Comparison of ENCODE assay signal across 34 cellular contexts in genomic region chr7:147564771-147565476, GRCh38.
"Had no signal": no experiment of that assay in that cellular context is flagged by ENCODE, and none has a peak within 500 bp of the region (broad histone marks: within the 10 kb centered on the region; RNA-seq: fewer than 3 reads in every experiment).

No MANE protein-coding gene starts in this region.

- ATAC-seq: activated CD4-positive, alpha-beta T cell treated with anti-CD3 and anti-CD28 coated beads for 36 hours; activated CD4-positive, CD25-positive, alpha-beta regulatory T cell treated with anti-CD3 and anti-CD28 coated beads, Interleukin-2, amount 50 U/mL, for 24 hours; activated CD8-positive, alpha-beta memory T cell treated with anti-CD3 and anti-CD28 coated beads, Interleukin-2, amount 10 ng/mL, durations not matched to agents 7 days and 5 days; activated CD8-positive, alpha-beta T cell treated with anti-CD3 and anti-CD28 coated beads, Interleukin-2, amount 10 ng/mL, durations not matched to agents 7 days and 5 days; activated naive CD4-positive, alpha-beta T cell treated with anti-CD3 and anti-CD28 coated beads, Interleukin-2, amount 50 U/mL, for 72 hours; body of pancreas had no signal

- H3K27ac Mint-ChIP-seq: activated CD4-positive, alpha-beta memory T cell treated with anti-CD3 and anti-CD28 coated beads, Interleukin-2, amount 10 ng/mL, durations not matched to agents 7 days and 5 days; activated CD4-positive, alpha-beta T cell treated with anti-CD3 and anti-CD28 coated beads for 36 hours; activated CD4-positive, alpha-beta T cell treated with anti-CD3 and anti-CD28 coated beads, Interleukin-2, amount 10 ng/mL, durations not matched to agents 7 days and 5 days; activated CD8-positive, alpha-beta memory T cell treated with anti-CD3 and anti-CD28 coated beads, Interleukin-2, amount 10 ng/mL, durations not matched to agents 7 days and 5 days; activated CD8-positive, alpha-beta T cell treated with anti-CD3 and anti-CD28 coated beads, Interleukin-2, amount 10 ng/mL, durations not matched to agents 7 days and 5 days; activated naive CD4-positive, alpha-beta T cell treated with anti-CD3 and anti-CD28 coated beads for 36 hours; activated naive CD4-positive, alpha-beta T cell treated with anti-CD3 and anti-CD28 coated beads, Interleukin-2, amount 50 U/mL, for 72 hours; activated naive CD8-positive, alpha-beta T cell treated with anti-CD3 and anti-CD28 coated beads for 36 hours; activated T-cell treated with anti-CD3 and anti-CD28 coated beads, Interleukin-2, amount 50 U/mL, for 24 hours; T-helper 1 cell treated with Interleukin-12 subunit alpha and Interleukin-12 subunit beta and Interleukin-4 antibody, amounts not matched to agents 30 μg/mL and 1 μg/mL, for 36 hours; T-helper 2 cell treated with Interferon-gamma antibody and Interleukin-4, amounts not matched to agents 5 μg/mL and 100 μg/mL, for 36 hours had no signal

- H3K36me3 ChIP-seq: adrenal gland, brain microvascular endothelial cell, breast epithelium had no signal

- H3K27me3 Mint-ChIP-seq: activated CD4-positive, alpha-beta memory T cell treated with anti-CD3 and anti-CD28 coated beads, Interleukin-2, amount 10 ng/mL, durations not matched to agents 7 days and 5 days; activated CD4-positive, alpha-beta T cell treated with anti-CD3 and anti-CD28 coated beads for 36 hours; activated CD4-positive, alpha-beta T cell treated with anti-CD3 and anti-CD28 coated beads, Interleukin-2, amount 10 ng/mL, durations not matched to agents 7 days and 5 days; activated CD8-positive, alpha-beta memory T cell treated with anti-CD3 and anti-CD28 coated beads, Interleukin-2, amount 10 ng/mL, durations not matched to agents 7 days and 5 days; activated naive CD8-positive, alpha-beta T cell treated with anti-CD3 and anti-CD28 coated beads for 36 hours; activated T-cell treated with anti-CD3 and anti-CD28 coated beads, Interleukin-2, amount 50 U/mL, for 24 hours had no signal

- DNase-seq: activated CD4-positive, alpha-beta memory T cell treated with anti-CD3 and anti-CD28 coated beads, Interleukin-2, amount 10 ng/mL, durations not matched to agents 7 days and 5 days; activated CD4-positive, alpha-beta T cell treated with anti-CD3 and anti-CD28 coated beads for 1 hour; activated CD4-positive, alpha-beta T cell treated with anti-CD3 and anti-CD28 coated beads for 36 hours; activated CD4-positive, alpha-beta T cell treated with anti-CD3 and anti-CD28 coated beads for 48 hours; activated CD4-positive, alpha-beta T cell treated with anti-CD3 and anti-CD28 coated beads, Interleukin-2, amount 10 ng/mL, durations not matched to agents 7 days and 5 days; activated CD4-positive, alpha-beta T cell treated with anti-CD3 and anti-CD28 coated beads, Interleukin-2, amount 50 U/mL, for 48 hours; activated CD4-positive, CD25-positive, alpha-beta regulatory T cell; activated CD8-positive, alpha-beta memory T cell treated with anti-CD3 and anti-CD28 coated beads for 24 hours; activated CD8-positive, alpha-beta memory T cell treated with anti-CD3 and anti-CD28 coated beads, Interleukin-2, amount 10 ng/mL, durations not matched to agents 7 days and 5 days; activated CD8-positive, alpha-beta memory T cell treated with anti-CD3 and anti-CD28 coated beads, Interleukin-2, amount 50 U/mL, for 48 hours; activated CD8-positive, alpha-beta T cell treated with anti-CD3 and anti-CD28 coated beads, Interleukin-2, amount 10 ng/mL, durations not matched to agents 7 days and 5 days; activated effector memory CD4-positive, alpha-beta T cell treated with anti-CD3 and anti-CD28 coated beads, Interleukin-2, amount 50 U/mL, for 16 hours; activated gamma-delta T cell treated with Interleukin-2 at 50 U/mL for 16 hours; activated naive CD4-positive, alpha-beta T cell; activated naive CD4-positive, alpha-beta T cell treated with anti-CD3 and anti-CD28 coated beads for 36 hours; activated naive CD4-positive, alpha-beta T cell treated with anti-CD3 and anti-CD28 coated beads, Interleukin-2, amount 50 U/mL, for 16 hours; activated naive CD8-positive, alpha-beta T cell treated with anti-CD3 and anti-CD28 coated beads for 36 hours; activated T-cell treated with anti-CD3 and anti-CD28 coated beads, Interleukin-2, amount 50 U/mL, for 24 hours; activated T-cell treated with anti-CD3 and anti-CD28 coated beads, Interleukin-2, amount 50 U/mL, for 48 hours; adrenal gland; amniotic stem cell; aorta; body of pancreas; brain microvascular endothelial cell; central memory CD4-positive, alpha-beta T cell; T-helper 1 cell; T-helper 2 cell; T-helper 9 cell had no signal

- H3K4me1 Mint-ChIP-seq: activated CD4-positive, alpha-beta memory T cell treated with anti-CD3 and anti-CD28 coated beads, Interleukin-2, amount 10 ng/mL, durations not matched to agents 7 days and 5 days; activated CD4-positive, alpha-beta T cell treated with anti-CD3 and anti-CD28 coated beads for 36 hours; activated CD4-positive, alpha-beta T cell treated with anti-CD3 and anti-CD28 coated beads, Interleukin-2, amount 10 ng/mL, durations not matched to agents 7 days and 5 days; activated CD8-positive, alpha-beta memory T cell treated with anti-CD3 and anti-CD28 coated beads, Interleukin-2, amount 10 ng/mL, durations not matched to agents 7 days and 5 days; activated naive CD8-positive, alpha-beta T cell treated with anti-CD3 and anti-CD28 coated beads for 36 hours had no signal

- H3K4me3 Mint-ChIP-seq: activated CD4-positive, alpha-beta memory T cell treated with anti-CD3 and anti-CD28 coated beads, Interleukin-2, amount 10 ng/mL, durations not matched to agents 7 days and 5 days; activated CD4-positive, alpha-beta T cell treated with anti-CD3 and anti-CD28 coated beads for 36 hours; activated CD4-positive, alpha-beta T cell treated with anti-CD3 and anti-CD28 coated beads, Interleukin-2, amount 10 ng/mL, durations not matched to agents 7 days and 5 days; activated CD8-positive, alpha-beta memory T cell treated with anti-CD3 and anti-CD28 coated beads, Interleukin-2, amount 10 ng/mL, durations not matched to agents 7 days and 5 days; activated CD8-positive, alpha-beta T cell treated with anti-CD3 and anti-CD28 coated beads, Interleukin-2, amount 10 ng/mL, durations not matched to agents 7 days and 5 days; activated naive CD4-positive, alpha-beta T cell treated with anti-CD3 and anti-CD28 coated beads for 36 hours; activated naive CD8-positive, alpha-beta T cell treated with anti-CD3 and anti-CD28 coated beads for 36 hours; activated T-cell treated with anti-CD3 and anti-CD28 coated beads, Interleukin-2, amount 50 U/mL, for 24 hours; T-helper 1 cell treated with Interleukin-12 subunit alpha and Interleukin-12 subunit beta and Interleukin-4 antibody, amounts not matched to agents 30 μg/mL and 1 μg/mL, for 36 hours; T-helper 2 cell treated with Interferon-gamma antibody and Interleukin-4, amounts not matched to agents 5 μg/mL and 100 μg/mL, for 36 hours had no signal

- H3K36me3 Mint-ChIP-seq: activated CD8-positive, alpha-beta memory T cell treated with anti-CD3 and anti-CD28 coated beads, Interleukin-2, amount 10 ng/mL, durations not matched to agents 7 days and 5 days; activated naive CD4-positive, alpha-beta T cell treated with anti-CD3 and anti-CD28 coated beads, Interleukin-2, amount 50 U/mL, for 72 hours; activated naive CD8-positive, alpha-beta T cell treated with anti-CD3 and anti-CD28 coated beads for 36 hours had no signal

- H3K4me1 ChIP-seq: adrenal gland, body of pancreas, breast epithelium had no signal

- H3K27ac ChIP-seq: adrenal gland, body of pancreas, brain microvascular endothelial cell, breast epithelium, VCaP had no signal

- H3K27me3 ChIP-seq: adrenal gland, body of pancreas, brain microvascular endothelial cell, breast epithelium had no signal

- H3K4me3 ChIP-seq: adrenal gland, body of pancreas, breast epithelium had no signal

- H3K9me3 ChIP-seq: adrenal gland, body of pancreas, breast epithelium had no signal
